31 cellular contexts compared by ENCODE assay signal in the genomic region with DNA sequence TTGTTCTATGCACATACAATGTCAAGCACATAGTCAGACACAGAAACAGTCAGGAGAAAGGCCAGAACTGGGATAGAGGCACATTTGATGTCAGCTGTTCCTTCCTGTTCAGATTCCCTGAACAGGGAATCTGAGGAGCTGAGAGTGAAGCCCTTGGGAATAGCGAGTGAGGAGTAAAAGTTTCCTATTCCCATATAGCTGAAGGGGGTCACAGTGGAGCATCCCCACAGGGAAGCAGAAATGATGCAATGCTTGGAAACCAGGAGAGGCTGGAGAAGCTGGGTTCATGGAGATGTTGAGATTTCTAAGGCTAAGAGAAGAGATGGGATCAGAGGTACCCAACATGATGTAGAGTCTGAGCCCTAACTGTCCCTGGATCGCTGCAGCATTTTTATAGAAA. TPM values are rescaled to one million over a fixed set of nuclear protein-coding genes. Genes with fewer than 3 reads are reported as not detected.
DNase-seq lines count a peak whose midpoint lies in the region; ATAC-seq, FAIRE-seq and TF ChIP-seq lines count a peak whose summit lies in the region.
"Had no signal": no experiment of that assay in that cellular context is flagged by ENCODE, and none has a peak within 500 bp of the region (broad histone marks: within the 10 kb centered on the region; RNA-seq: fewer than 3 reads in every experiment).

No MANE protein-coding gene starts in this region.

- in situ Hi-C loops in gastrocnemius medialis (cut with MboI; ENCODE audit: low sequenced_read_pairs in 4 of 4) = no loop called here

- peaks cover 4% of the 10 kb centered on the region for H3K27me3 Mint-ChIP-seq in glutamatergic neuron (ENCODE audit: unreplicated experiment)
- H3K27me3 Mint-ChIP-seq: CD4-positive, alpha-beta T cell had no signal

- TF ChIP-seq CTCF in heart left ventricle (IDR thresholded peaks at IDR 0.05) = no peak
- no peak for TF ChIP-seq CTCF in glutamatergic neuron (IDR thresholded peaks at IDR 0.05; ENCODE audit: partially characterized antibody, unreplicated experiment)
- no peak for TF ChIP-seq CTCF in gastrocnemius medialis (IDR thresholded peaks at IDR 0.05 in 4 of 5, conservative IDR thresholded peaks at IDR 0.05 in 1 of 5)

- no peaks in the 10 kb centered on the region for H3K36me3 ChIP-seq in heart left ventricle
- no peaks in the 10 kb centered on the region for H3K36me3 ChIP-seq in SJCRH30
- H3K36me3 ChIP-seq in gastrocnemius medialis = no peaks in the 10 kb centered on the region
- H3K36me3 ChIP-seq: BLaER1 treated with 17β-estradiol and CSF1 and Interleukin-3, amounts not matched to agents 10 nM and 100 nM had no signal

- H3K9me3 ChIP-seq in heart left ventricle = no peaks in the 10 kb centered on the region
- no peaks in the 10 kb centered on the region for H3K9me3 ChIP-seq in right cardiac atrium (ENCODE audit: control insufficient read depth, low read length)
- H3K9me3 ChIP-seq in SJCRH30 (replicated peaks) = 0 out of 2 replicates have a peak, but pooled peaks cover 2% of the 10 kb centered on the region
- no peaks in the 10 kb centered on the region for H3K9me3 ChIP-seq in gastrocnemius medialis
- H3K9me3 ChIP-seq: BLaER1 treated with 17β-estradiol and CSF1 and Interleukin-3, amounts not matched to agents 10 nM and 100 nM had no signal

- peak overlapping the region; percentile 48 for H3K27ac Mint-ChIP-seq in glutamatergic neuron (ENCODE audit: unreplicated experiment)
- H3K27ac Mint-ChIP-seq: CD4-positive, alpha-beta T cell had no signal

- DNase-seq in heart left ventricle (peak in 2 of 5 donors; percentile 31 to 37), right cardiac atrium (no peak), SJCRH30 (peak; percentile 15 to 57), glutamatergic neuron (no peak), gastrocnemius medialis (no peak), SIG-M5 treated with dmso at 0.1 percent for 504 hours (lab: John Stamatoyannopoulos, UW; ENCODE audit: unreplicated experiment) (no peak), frontal cortex (ENCODE audit: low spot score in 2 of 2) (no peak)
- DNase-seq: AML-193; CD4-positive, alpha-beta T cell; DMS53; GOT3; HCEC 1CT; Karpas-422; NCI-H1092 treated with DMSO at 0.1 percent for 48 hours; NCI-H1436; NCI-H187; NCI-H2081 treated with DMSO at 0.1 percent for 48 hours; NCI-H2227 treated with DMSO at 0.1 percent for 48 hours; NCI-H526 treated with DMSO at 0.1 percent for 48 hours; SIG-M5 had no signal

- peak overlapping the region in 4 of 12 donors; percentile 23 to 49 (median 42) for H3K27ac ChIP-seq in heart left ventricle
- no peak overlapping the region for H3K27ac ChIP-seq in right cardiac atrium (ENCODE audit: low read length)
- H3K27ac ChIP-seq in SJCRH30 = no peak overlapping the region
- peak overlapping the region in 1 of 4 donors; percentile 27 for H3K27ac ChIP-seq in gastrocnemius medialis
- H3K27ac ChIP-seq: BLaER1 treated with 17β-estradiol and CSF1 and Interleukin-3, amounts not matched to agents 10 nM and 100 nM; HL-60; RWPE1 had no signal

- H3K4me1 Mint-ChIP-seq in glutamatergic neuron (ENCODE audit: low read depth, unreplicated experiment) = peaks cover 10% of the 10 kb centered on the region

- ATAC-seq in heart left ventricle (peak; percentile 34 to 67 (median 52)), right cardiac atrium (no peak), gastrocnemius medialis (peak; percentile 24 to 30), GM18873 (IDR thresholded peaks at IDR 0.05; ENCODE audit: low FRiP score, unreplicated experiment) (no peak)
- ATAC-seq: Panc1, SK-N-SH treated with all-trans-retinoic acid at 6 μM for 48 hours had no signal

- H3K9me3 Mint-ChIP-seq in glutamatergic neuron (ENCODE audit: unreplicated experiment) = peaks cover 3% of the 10 kb centered on the region
- H3K9me3 Mint-ChIP-seq: CD4-positive, alpha-beta T cell had no signal

- no peak for FAIRE-seq in frontal cortex (lab: Jason Lieb, UNC)
- FAIRE-seq: A204.1, GM18507 had no signal

- H3K4me3 Mint-ChIP-seq in glutamatergic neuron (ENCODE audit: unreplicated experiment) = no peak overlapping the region
- H3K4me3 Mint-ChIP-seq: CD4-positive, alpha-beta T cell had no signal

- intact Hi-C loops in heart left ventricle (cut with DNase I) (no loop called here), right cardiac atrium (cut with DNase I) (no loop called here), gastrocnemius medialis (cut with DNase I; ENCODE audit: low total_unique reads) (no loop called here)

- H3K4me1 ChIP-seq in heart left ventricle (peaks cover 0 to 2% (median 0%) of the 10 kb centered on the region in 12 donors), right cardiac atrium (ENCODE audit: control insufficient read depth, insufficient read depth, low read length) (no peaks in the 10 kb centered on the region), SJCRH30 (peaks cover 14% of the 10 kb centered on the region), gastrocnemius medialis (no peaks in the 10 kb centered on the region)

- H3K27me3 ChIP-seq in heart left ventricle (no peaks in the 10 kb centered on the region), right cardiac atrium (ENCODE audit: control insufficient read depth, insufficient read depth) (no peaks in the 10 kb centered on the region), SJCRH30 (no peaks in the 10 kb centered on the region), gastrocnemius medialis (no peaks in the 10 kb centered on the region)
- H3K27me3 ChIP-seq: BLaER1 treated with 17β-estradiol and CSF1 and Interleukin-3, amounts not matched to agents 10 nM and 100 nM had no signal

- 82 to 88% (median 83%) methylated on average over 2 of the region's 2 CpGs for WGBS in heart left ventricle, 4 donors
- 84% methylated on average over 2 of the region's 2 CpGs for WGBS in right cardiac atrium

- no peak overlapping the region for H3K4me3 ChIP-seq in heart left ventricle
- H3K4me3 ChIP-seq in right cardiac atrium (ENCODE audit: low read length) = no peak overlapping the region
- no peak overlapping the region for H3K4me3 ChIP-seq in SJCRH30
- H3K4me3 ChIP-seq in gastrocnemius medialis = no peak overlapping the region
- H3K4me3 ChIP-seq: BLaER1 treated with 17β-estradiol and CSF1 and Interleukin-3, amounts not matched to agents 10 nM and 100 nM had no signal

- H3K36me3 Mint-ChIP-seq in glutamatergic neuron (ENCODE audit: unreplicated experiment) = no peaks in the 10 kb centered on the region

- no peak for TF ChIP-seq POLR2A in heart left ventricle (IDR thresholded peaks at IDR 0.05)
- TF ChIP-seq POLR2A in gastrocnemius medialis (IDR thresholded peaks at IDR 0.05) = no peak

RNA-seq across cellular contexts. Expression of gene PRXL2A, which starts 11.3 kb away (rescaled TPM):
- total RNA-seq in heart left ventricle = 100 to 1,000 TPM in 1 of 9 donors, 10 to 100 TPM in 8; 63.9 to 123 (median 78.6) TPM
- polyA plus RNA-seq in heart left ventricle = 10 to 100 TPM; 69.9 to 74.4 TPM
- 100 to 1,000 TPM in 2 of 4 donors, 10 to 100 TPM in 2; 91.3 to 162 (median 100) TPM for total RNA-seq in right cardiac atrium
- 105 TPM for polyA plus RNA-seq in right cardiac atrium
- 259 and 261 TPM in 2 replicates for total RNA-seq in SJCRH30 (2014; rRNA removed; shearing (Covaris generic))
- 164 TPM for total RNA-seq in glutamatergic neuron (ENCODE audit: unreplicated experiment)
- 10 to 100 TPM; 19.0 to 29.2 (median 22.5) TPM for total RNA-seq in gastrocnemius medialis
- total RNA-seq in frontal cortex = 80.3 TPM

RNA-seq across cellular contexts. Expression of gene DYDC2, which starts 40.4 kb away (rescaled TPM):
- total RNA-seq in heart left ventricle = not detected
- polyA plus RNA-seq in heart left ventricle = not detected
- not detected for total RNA-seq in right cardiac atrium
- polyA plus RNA-seq in right cardiac atrium = not detected
- 0.13 TPM in 1 of 2 replicates, not detected in the other for total RNA-seq in SJCRH30 (2014; rRNA removed; shearing (Covaris generic))
- total RNA-seq in glutamatergic neuron (ENCODE audit: unreplicated experiment) = not detected
- total RNA-seq in gastrocnemius medialis = not detected
- 2.4 TPM for total RNA-seq in frontal cortex
- total RNA-seq: CD4-positive, alpha-beta T cell; Daoy; G401; NCI-H460 had no signal

RNA-seq across cellular contexts. Expression of gene DYDC1, which starts 40.5 kb away (rescaled TPM):
- total RNA-seq in heart left ventricle = not detected
- not detected for polyA plus RNA-seq in heart left ventricle
- total RNA-seq in right cardiac atrium = not detected
- polyA plus RNA-seq in right cardiac atrium = not detected
- total RNA-seq in SJCRH30 (2014; rRNA removed; shearing (Covaris generic)) = not detected in 2 replicates
- not detected for total RNA-seq in glutamatergic neuron (ENCODE audit: unreplicated experiment)
- total RNA-seq in gastrocnemius medialis = not detected
- total RNA-seq in frontal cortex = 0.41 TPM
- total RNA-seq: CD4-positive, alpha-beta T cell; Daoy; G401; NCI-H460 had no signal

RNA-seq across cellular contexts. Expression of gene TSPAN14, which starts 57.1 kb away (rescaled TPM):
- total RNA-seq in heart left ventricle (10 to 100 TPM; 24.6 to 71.5 (median 39.6) TPM), right cardiac atrium (10 to 100 TPM; 24.4 to 44.1 (median 34.1) TPM), glutamatergic neuron (ENCODE audit: unreplicated experiment) (141 TPM), gastrocnemius medialis (10 to 100 TPM; 22.6 to 29.3 (median 26.9) TPM), frontal cortex (17.9 TPM)
- polyA plus RNA-seq in heart left ventricle (10 to 100 TPM; 17.4 to 46.3 TPM), right cardiac atrium (27.6 TPM)
- total RNA-seq in SJCRH30 (2014; rRNA removed; shearing (Covaris generic)) = 37.7 and 40.4 TPM in 2 replicates

Comparison
In these comparisons a context has a peak if more than half of its experiments do, and no peak if none do; other contexts are left out.
1. ATAC-seq: peak in heart left ventricle (4 of 4) and gastrocnemius medialis (2 of 2); none in right cardiac atrium (0 of 2) and GM18873 (single experiment).
2. DNase-seq: peak in SJCRH30 (2 of 2); none in right cardiac atrium (0 of 3), glutamatergic neuron (single experiment), gastrocnemius medialis (0 of 2), SIG-M5 treated with dmso at 0.1 percent for 504 hours (single experiment) and frontal cortex (0 of 2).